Comparison of ENCODE assay signal across 8 cellular contexts in the genomic region with DNA sequence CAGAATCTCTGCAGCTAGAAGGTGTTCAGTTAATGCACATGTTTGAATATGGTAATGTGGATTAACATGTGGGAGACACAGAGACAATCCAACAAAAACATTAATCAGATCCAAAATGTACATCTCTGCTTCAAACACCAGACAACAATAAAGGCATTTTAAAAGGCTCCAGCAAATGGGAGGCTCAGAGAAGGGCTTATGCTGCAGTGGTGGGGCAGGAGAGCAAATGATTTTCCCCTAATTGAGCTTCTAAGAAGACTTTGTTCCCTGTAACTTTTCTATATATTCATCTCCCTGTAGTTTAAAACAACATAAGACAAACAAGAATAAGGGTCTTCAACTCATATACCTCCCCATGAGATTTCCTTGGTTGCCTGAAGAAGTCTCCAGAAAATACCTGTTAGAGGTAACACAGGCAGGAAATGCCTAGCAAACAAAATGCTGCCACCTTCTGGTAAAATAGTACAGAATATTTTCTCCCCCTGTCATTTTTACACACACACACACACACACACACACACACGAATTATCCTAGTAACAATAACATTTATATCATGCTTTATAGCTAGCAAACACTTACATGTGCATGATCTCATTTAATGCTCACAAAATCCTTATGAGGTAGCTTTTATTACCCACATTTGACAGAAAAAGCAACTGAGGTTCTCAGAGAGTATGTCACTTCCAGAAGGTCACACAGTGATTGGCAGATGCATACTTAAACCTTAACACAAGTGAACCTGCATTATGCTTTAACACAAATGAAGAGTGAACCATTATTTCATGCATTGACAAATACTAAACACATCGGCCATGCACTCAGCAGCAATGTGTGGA.
A peak's percentile ranks its signal among the peaks of the same experiment; 100 is the strongest.
DNase-seq lines count a peak whose midpoint lies in the region; ATAC-seq and TF ChIP-seq lines count a peak whose summit lies in the region.

No MANE protein-coding gene starts in this region.

- peaks cover 7% of the 10 kb centered on the region for H3K4me1 Mint-ChIP-seq in activated naive CD4-positive, alpha-beta T cell treated with anti-CD3 and anti-CD28 coated beads, Interleukin-2, amount 10 ng/mL, durations not matched to agents 7 days and 5 days

- DNase-seq in GM04504 (ENCODE audit: low read depth) (peak; percentile 10), NCI-H69 (lab: John Stamatoyannopoulos, UW) (peak; percentile 63), midbrain (lab: John Stamatoyannopoulos, UW) (peak; percentile 20)
- peak; percentile 34 for DNase-seq in central memory CD4-positive, alpha-beta T cell
- no peak for DNase-seq in activated effector memory CD4-positive, alpha-beta T cell treated with anti-CD3 and anti-CD28 coated beads, Interleukin-2, amount 50 U/mL, for 16 hours
- DNase-seq in activated naive CD4-positive, alpha-beta T cell treated with anti-CD3 and anti-CD28 coated beads, Interleukin-2, amount 10 ng/mL, durations not matched to agents 7 days and 5 days, result no peak

- H3K4me3 Mint-ChIP-seq in activated naive CD4-positive, alpha-beta T cell treated with anti-CD3 and anti-CD28 coated beads, Interleukin-2, amount 10 ng/mL, durations not matched to agents 7 days and 5 days, result no peak overlapping the region

- H3K9me3 Mint-ChIP-seq in activated naive CD4-positive, alpha-beta T cell treated with anti-CD3 and anti-CD28 coated beads, Interleukin-2, amount 10 ng/mL, durations not matched to agents 7 days and 5 days, result no peaks in the 10 kb centered on the region

- peak; percentile 71 for TF ChIP-seq CTCF in 22Rv1 (IDR thresholded peaks at IDR 0.05)

- no peaks in the 10 kb centered on the region for H3K36me3 Mint-ChIP-seq in activated naive CD4-positive, alpha-beta T cell treated with anti-CD3 and anti-CD28 coated beads, Interleukin-2, amount 10 ng/mL, durations not matched to agents 7 days and 5 days

- no peak overlapping the region for H3K27ac Mint-ChIP-seq in activated naive CD4-positive, alpha-beta T cell treated with anti-CD3 and anti-CD28 coated beads, Interleukin-2, amount 10 ng/mL, durations not matched to agents 7 days and 5 days

- no peaks in the 10 kb centered on the region for H3K27me3 Mint-ChIP-seq in activated naive CD4-positive, alpha-beta T cell treated with anti-CD3 and anti-CD28 coated beads, Interleukin-2, amount 10 ng/mL, durations not matched to agents 7 days and 5 days

- CTCF ChIA-PET in activated naive CD4-positive, alpha-beta T cell treated with anti-CD3 and anti-CD28 coated beads, Interleukin-2, amount 10 ng/mL, durations not matched to agents 7 days and 5 days (lab: Charles Lee), result interaction anchor here (0.7 to 6.9 kb wide), 17 partner anchors 8 to 539 kb away, joined by 3 to 161 read pairs (median 3); no protein-coding TSS in a partner anchor

- peak; percentile 90 for ATAC-seq in HG03432 (IDR thresholded peaks at IDR 0.05; ENCODE audit: unreplicated experiment)

- no peak overlapping the region for H3K27ac ChIP-seq in 22Rv1

Comparison
In these comparisons a context has a peak if more than half of its experiments do, and no peak if none do; other contexts are left out.
1. DNase-seq: peak in GM04504 (single experiment), NCI-H69 (single experiment), central memory CD4-positive, alpha-beta T cell (single experiment) and midbrain (single experiment); none in activated effector memory CD4-positive, alpha-beta T cell treated with anti-CD3 and anti-CD28 coated beads, Interleukin-2, amount 50 U/mL, for 16 hours (single experiment) and activated naive CD4-positive, alpha-beta T cell treated with anti-CD3 and anti-CD28 coated beads, Interleukin-2, amount 10 ng/mL, durations not matched to agents 7 days and 5 days (single experiment).